19 cellular contexts compared by ENCODE assay signal in genomic region chr18:32661486-32662299, GRCh38.
DNase-seq lines count a peak whose midpoint lies in the region; ATAC-seq and TF ChIP-seq lines count a peak whose summit lies in the region.
"Had no signal": no experiment of that assay in that cellular context is flagged by ENCODE, and none has a peak within 500 bp of the region (broad histone marks: within the 10 kb centered on the region; RNA-seq: fewer than 3 reads in every experiment).

No MANE protein-coding gene starts in this region.

- ATAC-seq in GM18498 (IDR thresholded peaks at IDR 0.05; ENCODE audit: unreplicated experiment): no peak
- ATAC-seq: activated CD8-positive, alpha-beta T cell treated with anti-CD3 and anti-CD28 coated beads for 36 hours; heart right ventricle; lower lobe of right lung had no signal

- H3K4me3 ChIP-seq in fibroblast of pulmonary artery (replicated peaks; ENCODE audit: low read depth, low read length) (no peak overlapping the region), retinal pigment epithelial cell (ENCODE audit: low read length) (no peak overlapping the region)
- H3K4me3 ChIP-seq: HAP-1, heart right ventricle, lower lobe of right lung had no signal

- DNase-seq in H4 (ENCODE audit: low spot score) (peak; percentile 62), RKO (ENCODE audit: low spot score) (peak; percentile 68), fibroblast of pulmonary artery (ENCODE audit: low read depth) (peak; percentile 2), retinal pigment epithelial cell (ENCODE audit: low read depth) (peak; percentile 89), NCI-H524 treated with DMSO at 0.1 percent for 48 hours (lab: John Stamatoyannopoulos, UW) (no peak), UCSD-AML1 (lab: John Stamatoyannopoulos, UW; ENCODE audit: unreplicated experiment) (no peak)
- DNase-seq: activated CD8-positive, alpha-beta T cell treated with anti-CD3 and anti-CD28 coated beads for 36 hours; activated gamma-delta T cell treated with Interleukin-2 at 50 U/mL for 16 hours; CD4-positive, alpha-beta memory T cell; effector memory CD4-positive, alpha-beta T cell; GDM1; heart right ventricle; lower lobe of right lung; NCI-H526 treated with DMSO at 0.1 percent for 48 hours; RPMI8226; small intestine; substantia nigra had no signal

- no peak for TF ChIP-seq CTCF in fibroblast of pulmonary artery (IDR thresholded peaks at IDR 0.05; ENCODE audit: low read length, missing control alignments)
- no peak for TF ChIP-seq CTCF in retinal pigment epithelial cell (conservative IDR thresholded peaks at IDR 0.05; ENCODE audit: low read depth, low read length)

Comparison
In these comparisons a context has a peak if more than half of its experiments do, and no peak if none do; other contexts are left out.
1. DNase-seq: peak in H4 (single experiment), RKO (single experiment), fibroblast of pulmonary artery (single experiment) and retinal pigment epithelial cell (single experiment); none in NCI-H524 treated with DMSO at 0.1 percent for 48 hours (single experiment) and UCSD-AML1 (single experiment).